27 cellular contexts compared by ENCODE assay signal in the genomic region with DNA sequence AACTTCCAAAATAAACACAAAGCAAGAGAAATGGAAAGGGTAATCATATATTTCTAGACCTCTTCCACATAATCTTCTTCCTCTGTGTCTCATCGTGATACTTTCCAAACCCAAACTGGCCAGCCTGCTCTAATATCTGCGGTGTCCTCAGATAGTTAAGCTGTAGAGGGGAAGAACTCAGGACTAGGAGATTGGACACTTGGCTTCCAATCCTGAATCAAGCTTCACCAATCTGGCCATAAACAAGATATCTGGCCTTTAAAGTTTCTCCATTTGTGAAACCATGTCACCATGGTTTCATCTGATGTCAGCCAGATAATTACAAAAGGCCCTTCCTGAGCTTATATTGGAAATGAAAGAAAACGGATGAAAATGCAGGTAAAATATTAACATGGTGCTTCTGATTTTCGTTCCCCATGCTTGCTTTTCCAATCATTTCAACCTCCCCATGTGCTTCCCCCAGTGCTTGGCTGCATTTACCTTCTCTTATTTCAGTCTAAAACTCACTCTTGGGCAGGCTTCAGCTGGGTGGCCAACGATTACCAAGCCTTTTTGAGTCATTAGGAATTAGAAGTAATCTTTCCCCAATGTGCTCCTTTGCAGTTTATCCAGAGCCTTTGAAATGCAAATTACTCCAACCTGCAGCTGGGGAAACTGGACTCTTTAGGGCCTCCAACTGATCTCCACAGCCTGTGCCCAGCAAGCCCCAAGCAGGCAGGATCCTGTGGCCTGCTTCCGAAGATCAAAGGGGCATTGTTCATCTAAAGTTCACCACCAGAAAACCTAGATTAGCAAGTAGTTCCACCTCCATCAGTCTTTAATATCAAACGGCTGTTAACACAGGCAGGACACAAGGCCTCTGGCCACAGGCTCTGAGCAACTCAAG. TPM values are rescaled to one million over a fixed set of nuclear protein-coding genes. Genes with fewer than 3 reads are reported as not detected.
"Had no signal": no experiment of that assay in that cellular context is flagged by ENCODE, and none has a peak within 500 bp of the region (broad histone marks: within the 10 kb centered on the region; RNA-seq: fewer than 3 reads in every experiment).

No MANE protein-coding gene starts in this region.

- H3K9me3 ChIP-seq: suprapubic skin had no signal

- H3K9me3 Mint-ChIP-seq: activated T-cell treated with anti-CD3 and anti-CD28 coated beads, Interleukin-2, amount 50 U/mL, for 24 hours; T-helper 1 cell treated with Interleukin-12 subunit alpha and Interleukin-12 subunit beta and Interleukin-4 antibody, amounts not matched to agents 30 μg/mL and 1 μg/mL, for 36 hours had no signal

- H3K4me1 Mint-ChIP-seq: activated CD4-positive, alpha-beta memory T cell treated with anti-CD3 and anti-CD28 coated beads, Interleukin-2, amount 10 ng/mL, durations not matched to agents 7 days and 5 days; activated CD4-positive, alpha-beta T cell treated with anti-CD3 and anti-CD28 coated beads, Interleukin-2, amount 10 ng/mL, durations not matched to agents 7 days and 5 days; activated T-helper 17 cell treated with anti-CD3 and anti-CD28 coated beads, Interleukin-2, amount 50 U/mL, for 72 hours; naive B cell; stimulated activated naive B cell treated with anti-CD40 and anti-IgM and Interleukin-4, amounts not matched to agents 10 μg/mL and 1 μg/mL and 100 μg/mL, for 72 hours had no signal

- H3K27me3 Mint-ChIP-seq: activated CD4-positive, alpha-beta memory T cell treated with anti-CD3 and anti-CD28 coated beads, Interleukin-2, amount 10 ng/mL, durations not matched to agents 7 days and 5 days; activated CD4-positive, alpha-beta T cell treated with anti-CD3 and anti-CD28 coated beads, Interleukin-2, amount 10 ng/mL, durations not matched to agents 7 days and 5 days; naive B cell; stimulated activated naive B cell treated with anti-CD40 and anti-IgM and Interleukin-4, amounts not matched to agents 10 μg/mL and 1 μg/mL and 100 μg/mL, for 72 hours had no signal

- H3K4me3 Mint-ChIP-seq: activated CD4-positive, alpha-beta memory T cell treated with anti-CD3 and anti-CD28 coated beads, Interleukin-2, amount 10 ng/mL, durations not matched to agents 7 days and 5 days; activated CD4-positive, alpha-beta T cell treated with anti-CD3 and anti-CD28 coated beads, Interleukin-2, amount 10 ng/mL, durations not matched to agents 7 days and 5 days; activated T-cell treated with anti-CD3 and anti-CD28 coated beads, Interleukin-2, amount 50 U/mL, for 24 hours; activated T-helper 17 cell treated with anti-CD3 and anti-CD28 coated beads, Interleukin-2, amount 50 U/mL, for 72 hours; mesothelial cell of epicardium; stimulated activated naive B cell treated with anti-CD40 and anti-IgM and Interleukin-4, amounts not matched to agents 10 μg/mL and 1 μg/mL and 100 μg/mL, for 72 hours; T-helper 1 cell treated with Interleukin-12 subunit alpha and Interleukin-12 subunit beta and Interleukin-4 antibody, amounts not matched to agents 30 μg/mL and 1 μg/mL, for 36 hours had no signal

- H3K27ac Mint-ChIP-seq: activated CD4-positive, alpha-beta memory T cell treated with anti-CD3 and anti-CD28 coated beads, Interleukin-2, amount 10 ng/mL, durations not matched to agents 7 days and 5 days; activated CD4-positive, alpha-beta T cell treated with anti-CD3 and anti-CD28 coated beads, Interleukin-2, amount 10 ng/mL, durations not matched to agents 7 days and 5 days; activated T-cell treated with anti-CD3 and anti-CD28 coated beads, Interleukin-2, amount 50 U/mL, for 24 hours; activated T-helper 17 cell treated with anti-CD3 and anti-CD28 coated beads, Interleukin-2, amount 50 U/mL, for 72 hours; mesothelial cell of epicardium; naive B cell; stimulated activated naive B cell treated with anti-CD40 and anti-IgM and Interleukin-4, amounts not matched to agents 10 μg/mL and 1 μg/mL and 100 μg/mL, for 72 hours; T-helper 1 cell treated with Interleukin-12 subunit alpha and Interleukin-12 subunit beta and Interleukin-4 antibody, amounts not matched to agents 30 μg/mL and 1 μg/mL, for 36 hours had no signal

- H3K27me3 ChIP-seq: brain microvascular endothelial cell, dorsolateral prefrontal cortex, foreskin keratinocyte, suprapubic skin, tibial artery had no signal

- H3K36me3 Mint-ChIP-seq: naive B cell; stimulated activated naive B cell treated with anti-CD40 and anti-IgM and Interleukin-4, amounts not matched to agents 10 μg/mL and 1 μg/mL and 100 μg/mL, for 72 hours had no signal

- DNase-seq: activated CD4-positive, alpha-beta memory T cell treated with anti-CD3 and anti-CD28 coated beads, Interleukin-2, amount 10 ng/mL, durations not matched to agents 7 days and 5 days; activated CD4-positive, alpha-beta T cell treated with anti-CD3 and anti-CD28 coated beads for 1 hour; activated CD4-positive, alpha-beta T cell treated with anti-CD3 and anti-CD28 coated beads, Interleukin-2, amount 10 ng/mL, durations not matched to agents 7 days and 5 days; activated CD8-positive, alpha-beta memory T cell treated with anti-CD3 and anti-CD28 coated beads, Interleukin-2, amount 50 U/mL, for 48 hours; activated gamma-delta T cell treated with Interleukin-2 at 50 U/mL for 16 hours; activated naive CD4-positive, alpha-beta T cell treated with anti-CD3 and anti-CD28 coated beads, Interleukin-2, amount 50 U/mL, for 16 hours; activated T-cell treated with anti-CD3 and anti-CD28 coated beads, Interleukin-2, amount 50 U/mL, for 24 hours; amniotic stem cell; brain microvascular endothelial cell; dorsolateral prefrontal cortex; effector memory CD4-positive, alpha-beta T cell; erythroblast; foreskin keratinocyte; left ventricle myocardium superior; naive B cell; posterior cingulate gyrus; right cardiac atrium; stimulated activated CD4-positive, alpha-beta T cell treated with anti-CD3 and anti-CD28 coated beads, Interleukin-15, amount 100 ng/mL, for 24 hours; stimulated activated CD4-positive, alpha-beta T cell treated with anti-CD3 and anti-CD28 coated beads, Interleukin-2, amount 100 ng/mL, for 24 hours; stimulated activated naive B cell treated with anti-CD40 and anti-IgM and Interleukin-4, amounts not matched to agents 10 μg/mL and 1 μg/mL and 100 μg/mL, for 72 hours; T1000; tibial artery had no signal

- ATAC-seq: activated T-helper 17 cell treated with anti-CD3 and anti-CD28 coated beads, Interleukin-2, amount 50 U/mL, for 72 hours; foreskin keratinocyte; left ventricle myocardium superior; right cardiac atrium; stimulated activated naive B cell treated with anti-CD40 and anti-IgM and Interleukin-4, amounts not matched to agents 10 μg/mL and 1 μg/mL and 100 μg/mL, for 72 hours had no signal

- H3K4me3 ChIP-seq: coronary artery, dorsolateral prefrontal cortex, suprapubic skin, tibial artery had no signal

- H3K4me1 ChIP-seq: suprapubic skin, tibial artery had no signal

- H3K36me3 ChIP-seq: brain microvascular endothelial cell, suprapubic skin, tibial artery had no signal

RNA-seq across cellular contexts. Expression of gene MYCN, which starts 44.5 kb away (rescaled TPM):
- total RNA-seq: activated CD4-positive, alpha-beta memory T cell treated with anti-CD3 and anti-CD28 coated beads, Interleukin-2, amount 10 ng/mL, durations not matched to agents 7 days and 5 days; activated CD4-positive, alpha-beta T cell treated with anti-CD3 and anti-CD28 coated beads, Interleukin-2, amount 10 ng/mL, durations not matched to agents 7 days and 5 days; activated T-helper 17 cell treated with anti-CD3 and anti-CD28 coated beads, Interleukin-2, amount 50 U/mL, for 72 hours; foreskin keratinocyte had no signal
